In genomic region chr14:49582211-49582977, GRCh38 we compare ENCODE assay signal across 1 cellular context.
A peak's percentile ranks its signal among the peaks of the same experiment; 100 is the strongest.
TF ChIP-seq lines count a peak whose summit lies in the region.

No MANE protein-coding gene starts in this region.

TF ChIP-seq in K562, 482 proteins besides CTCF, POLR2A, EP300 and RAD21 (continued from another document):
- peak; percentile 6; the same call in 1 of the 2 replicates for TF ChIP-seq TEAD4 (IDR thresholded peaks at IDR 0.05; ENCODE audit: low read length)
- TF ChIP-seq TEAD4 (CRISPR knock-in tag; IDR thresholded peaks at IDR 0.05; ENCODE audit: borderline replicate concordance), result no peak
- TF ChIP-seq, protein P1, sequence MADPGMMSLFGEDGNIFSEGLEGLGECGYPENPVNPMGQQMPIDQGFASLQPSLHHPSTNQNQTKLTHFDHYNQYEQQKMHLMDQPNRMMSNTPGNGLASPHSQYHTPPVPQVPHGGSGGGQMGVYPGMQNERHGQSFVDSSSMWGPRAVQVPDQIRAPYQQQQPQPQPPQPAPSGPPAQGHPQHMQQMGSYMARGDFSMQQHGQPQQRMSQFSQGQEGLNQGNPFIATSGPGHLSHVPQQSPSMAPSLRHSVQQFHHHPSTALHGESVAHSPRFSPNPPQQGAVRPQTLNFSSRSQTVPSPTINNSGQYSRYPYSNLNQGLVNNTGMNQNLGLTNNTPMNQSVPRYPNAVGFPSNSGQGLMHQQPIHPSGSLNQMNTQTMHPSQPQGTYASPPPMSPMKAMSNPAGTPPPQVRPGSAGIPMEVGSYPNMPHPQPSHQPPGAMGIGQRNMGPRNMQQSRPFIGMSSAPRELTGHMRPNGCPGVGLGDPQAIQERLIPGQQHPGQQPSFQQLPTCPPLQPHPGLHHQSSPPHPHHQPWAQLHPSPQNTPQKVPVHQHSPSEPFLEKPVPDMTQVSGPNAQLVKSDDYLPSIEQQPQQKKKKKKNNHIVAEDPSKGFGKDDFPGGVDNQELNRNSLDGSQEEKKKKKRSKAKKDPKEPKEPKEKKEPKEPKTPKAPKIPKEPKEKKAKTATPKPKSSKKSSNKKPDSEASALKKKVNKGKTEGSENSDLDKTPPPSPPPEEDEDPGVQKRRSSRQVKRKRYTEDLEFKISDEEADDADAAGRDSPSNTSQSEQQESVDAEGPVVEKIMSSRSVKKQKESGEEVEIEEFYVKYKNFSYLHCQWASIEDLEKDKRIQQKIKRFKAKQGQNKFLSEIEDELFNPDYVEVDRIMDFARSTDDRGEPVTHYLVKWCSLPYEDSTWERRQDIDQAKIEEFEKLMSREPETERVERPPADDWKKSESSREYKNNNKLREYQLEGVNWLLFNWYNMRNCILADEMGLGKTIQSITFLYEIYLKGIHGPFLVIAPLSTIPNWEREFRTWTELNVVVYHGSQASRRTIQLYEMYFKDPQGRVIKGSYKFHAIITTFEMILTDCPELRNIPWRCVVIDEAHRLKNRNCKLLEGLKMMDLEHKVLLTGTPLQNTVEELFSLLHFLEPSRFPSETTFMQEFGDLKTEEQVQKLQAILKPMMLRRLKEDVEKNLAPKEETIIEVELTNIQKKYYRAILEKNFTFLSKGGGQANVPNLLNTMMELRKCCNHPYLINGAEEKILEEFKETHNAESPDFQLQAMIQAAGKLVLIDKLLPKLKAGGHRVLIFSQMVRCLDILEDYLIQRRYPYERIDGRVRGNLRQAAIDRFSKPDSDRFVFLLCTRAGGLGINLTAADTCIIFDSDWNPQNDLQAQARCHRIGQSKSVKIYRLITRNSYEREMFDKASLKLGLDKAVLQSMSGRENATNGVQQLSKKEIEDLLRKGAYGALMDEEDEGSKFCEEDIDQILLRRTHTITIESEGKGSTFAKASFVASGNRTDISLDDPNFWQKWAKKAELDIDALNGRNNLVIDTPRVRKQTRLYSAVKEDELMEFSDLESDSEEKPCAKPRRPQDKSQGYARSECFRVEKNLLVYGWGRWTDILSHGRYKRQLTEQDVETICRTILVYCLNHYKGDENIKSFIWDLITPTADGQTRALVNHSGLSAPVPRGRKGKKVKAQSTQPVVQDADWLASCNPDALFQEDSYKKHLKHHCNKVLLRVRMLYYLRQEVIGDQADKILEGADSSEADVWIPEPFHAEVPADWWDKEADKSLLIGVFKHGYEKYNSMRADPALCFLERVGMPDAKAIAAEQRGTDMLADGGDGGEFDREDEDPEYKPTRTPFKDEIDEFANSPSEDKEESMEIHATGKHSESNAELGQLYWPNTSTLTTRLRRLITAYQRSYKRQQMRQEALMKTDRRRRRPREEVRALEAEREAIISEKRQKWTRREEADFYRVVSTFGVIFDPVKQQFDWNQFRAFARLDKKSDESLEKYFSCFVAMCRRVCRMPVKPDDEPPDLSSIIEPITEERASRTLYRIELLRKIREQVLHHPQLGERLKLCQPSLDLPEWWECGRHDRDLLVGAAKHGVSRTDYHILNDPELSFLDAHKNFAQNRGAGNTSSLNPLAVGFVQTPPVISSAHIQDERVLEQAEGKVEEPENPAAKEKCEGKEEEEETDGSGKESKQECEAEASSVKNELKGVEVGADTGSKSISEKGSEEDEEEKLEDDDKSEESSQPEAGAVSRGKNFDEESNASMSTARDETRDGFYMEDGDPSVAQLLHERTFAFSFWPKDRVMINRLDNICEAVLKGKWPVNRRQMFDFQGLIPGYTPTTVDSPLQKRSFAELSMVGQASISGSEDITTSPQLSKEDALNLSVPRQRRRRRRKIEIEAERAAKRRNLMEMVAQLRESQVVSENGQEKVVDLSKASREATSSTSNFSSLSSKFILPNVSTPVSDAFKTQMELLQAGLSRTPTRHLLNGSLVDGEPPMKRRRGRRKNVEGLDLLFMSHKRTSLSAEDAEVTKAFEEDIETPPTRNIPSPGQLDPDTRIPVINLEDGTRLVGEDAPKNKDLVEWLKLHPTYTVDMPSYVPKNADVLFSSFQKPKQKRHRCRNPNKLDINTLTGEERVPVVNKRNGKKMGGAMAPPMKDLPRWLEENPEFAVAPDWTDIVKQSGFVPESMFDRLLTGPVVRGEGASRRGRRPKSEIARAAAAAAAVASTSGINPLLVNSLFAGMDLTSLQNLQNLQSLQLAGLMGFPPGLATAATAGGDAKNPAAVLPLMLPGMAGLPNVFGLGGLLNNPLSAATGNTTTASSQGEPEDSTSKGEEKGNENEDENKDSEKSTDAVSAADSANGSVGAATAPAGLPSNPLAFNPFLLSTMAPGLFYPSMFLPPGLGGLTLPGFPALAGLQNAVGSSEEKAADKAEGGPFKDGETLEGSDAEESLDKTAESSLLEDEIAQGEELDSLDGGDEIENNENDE (IDR thresholded peaks at IDR 0.05; ENCODE audit: low read depth, low read length), result peak; percentile 12
- no peak for TF ChIP-seq HDAC6 (IDR thresholded peaks at IDR 0.05; ENCODE audit: low read depth, low read length)
- TF ChIP-seq ZNF77 (CRISPR knock-in tag; IDR thresholded peaks at IDR 0.05), result 0 out of 2 replicates have a peak, but pooled peaks have one; percentile 21
- TF ChIP-seq, protein P2, sequence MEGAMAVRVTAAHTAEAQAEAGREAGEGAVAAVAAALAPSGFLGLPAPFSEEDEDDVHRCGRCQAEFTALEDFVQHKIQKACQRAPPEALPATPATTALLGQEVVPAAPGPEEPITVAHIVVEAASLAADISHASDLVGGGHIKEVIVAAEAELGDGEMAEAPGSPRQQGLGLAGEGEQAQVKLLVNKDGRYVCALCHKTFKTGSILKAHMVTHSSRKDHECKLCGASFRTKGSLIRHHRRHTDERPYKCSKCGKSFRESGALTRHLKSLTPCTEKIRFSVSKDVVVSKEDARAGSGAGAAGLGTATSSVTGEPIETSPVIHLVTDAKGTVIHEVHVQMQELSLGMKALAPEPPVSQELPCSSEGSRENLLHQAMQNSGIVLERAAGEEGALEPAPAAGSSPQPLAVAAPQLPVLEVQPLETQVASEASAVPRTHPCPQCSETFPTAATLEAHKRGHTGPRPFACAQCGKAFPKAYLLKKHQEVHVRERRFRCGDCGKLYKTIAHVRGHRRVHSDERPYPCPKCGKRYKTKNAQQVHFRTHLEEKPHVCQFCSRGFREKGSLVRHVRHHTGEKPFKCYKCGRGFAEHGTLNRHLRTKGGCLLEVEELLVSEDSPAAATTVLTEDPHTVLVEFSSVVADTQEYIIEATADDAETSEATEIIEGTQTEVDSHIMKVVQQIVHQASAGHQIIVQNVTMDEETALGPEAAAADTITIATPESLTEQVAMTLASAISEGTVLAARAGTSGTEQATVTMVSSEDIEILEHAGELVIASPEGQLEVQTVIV (CRISPR knock-in tag; IDR thresholded peaks at IDR 0.05; ENCODE audit: borderline replicate concordance), result no peak
- no peak for TF ChIP-seq ZFX (CRISPR knock-in tag; IDR thresholded peaks at IDR 0.05)
- TF ChIP-seq, protein P3, sequence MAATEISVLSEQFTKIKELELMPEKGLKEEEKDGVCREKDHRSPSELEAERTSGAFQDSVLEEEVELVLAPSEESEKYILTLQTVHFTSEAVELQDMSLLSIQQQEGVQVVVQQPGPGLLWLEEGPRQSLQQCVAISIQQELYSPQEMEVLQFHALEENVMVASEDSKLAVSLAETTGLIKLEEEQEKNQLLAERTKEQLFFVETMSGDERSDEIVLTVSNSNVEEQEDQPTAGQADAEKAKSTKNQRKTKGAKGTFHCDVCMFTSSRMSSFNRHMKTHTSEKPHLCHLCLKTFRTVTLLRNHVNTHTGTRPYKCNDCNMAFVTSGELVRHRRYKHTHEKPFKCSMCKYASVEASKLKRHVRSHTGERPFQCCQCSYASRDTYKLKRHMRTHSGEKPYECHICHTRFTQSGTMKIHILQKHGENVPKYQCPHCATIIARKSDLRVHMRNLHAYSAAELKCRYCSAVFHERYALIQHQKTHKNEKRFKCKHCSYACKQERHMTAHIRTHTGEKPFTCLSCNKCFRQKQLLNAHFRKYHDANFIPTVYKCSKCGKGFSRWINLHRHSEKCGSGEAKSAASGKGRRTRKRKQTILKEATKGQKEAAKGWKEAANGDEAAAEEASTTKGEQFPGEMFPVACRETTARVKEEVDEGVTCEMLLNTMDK (IDR thresholded peaks at IDR 0.05; ENCODE audit: borderline replicate concordance, insufficient read depth, low read depth, low read length, poor library complexity, severe bottlenecking), result no peak
- TF ChIP-seq ARNT (IDR thresholded peaks at IDR 0.05), result no peak
- TF ChIP-seq FOXA1 (IDR thresholded peaks at IDR 0.05; ENCODE audit: borderline replicate concordance), result no peak
- TF ChIP-seq, protein P4, sequence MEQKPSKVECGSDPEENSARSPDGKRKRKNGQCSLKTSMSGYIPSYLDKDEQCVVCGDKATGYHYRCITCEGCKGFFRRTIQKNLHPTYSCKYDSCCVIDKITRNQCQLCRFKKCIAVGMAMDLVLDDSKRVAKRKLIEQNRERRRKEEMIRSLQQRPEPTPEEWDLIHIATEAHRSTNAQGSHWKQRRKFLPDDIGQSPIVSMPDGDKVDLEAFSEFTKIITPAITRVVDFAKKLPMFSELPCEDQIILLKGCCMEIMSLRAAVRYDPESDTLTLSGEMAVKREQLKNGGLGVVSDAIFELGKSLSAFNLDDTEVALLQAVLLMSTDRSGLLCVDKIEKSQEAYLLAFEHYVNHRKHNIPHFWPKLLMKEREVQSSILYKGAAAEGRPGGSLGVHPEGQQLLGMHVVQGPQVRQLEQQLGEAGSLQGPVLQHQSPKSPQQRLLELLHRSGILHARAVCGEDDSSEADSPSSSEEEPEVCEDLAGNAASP (IDR thresholded peaks at IDR 0.05), result no peak
- no peak for TF ChIP-seq SMARCE1 (IDR thresholded peaks at IDR 0.05)
- no peak for TF ChIP-seq FOXO4 (CRISPR knock-in tag; IDR thresholded peaks at IDR 0.05)
- no peak for TF ChIP-seq HINFP (tag; conservative IDR thresholded peaks at IDR 0.05; ENCODE audit: low read depth)
- peak; percentile 66; the same call in 1 of the 2 replicates for TF ChIP-seq POLR2AphosphoS5 (IDR thresholded peaks at IDR 0.05; ENCODE audit: control insufficient read depth, insufficient read depth, low read depth, low read length)
- TF ChIP-seq, protein P5, sequence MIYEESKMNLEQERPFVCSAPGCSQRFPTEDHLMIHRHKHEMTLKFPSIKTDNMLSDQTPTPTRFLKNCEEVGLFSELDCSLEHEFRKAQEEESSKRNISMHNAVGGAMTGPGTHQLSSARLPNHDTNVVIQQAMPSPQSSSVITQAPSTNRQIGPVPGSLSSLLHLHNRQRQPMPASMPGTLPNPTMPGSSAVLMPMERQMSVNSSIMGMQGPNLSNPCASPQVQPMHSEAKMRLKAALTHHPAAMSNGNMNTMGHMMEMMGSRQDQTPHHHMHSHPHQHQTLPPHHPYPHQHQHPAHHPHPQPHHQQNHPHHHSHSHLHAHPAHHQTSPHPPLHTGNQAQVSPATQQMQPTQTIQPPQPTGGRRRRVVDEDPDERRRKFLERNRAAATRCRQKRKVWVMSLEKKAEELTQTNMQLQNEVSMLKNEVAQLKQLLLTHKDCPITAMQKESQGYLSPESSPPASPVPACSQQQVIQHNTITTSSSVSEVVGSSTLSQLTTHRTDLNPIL (CRISPR knock-in tag; IDR thresholded peaks at IDR 0.05), result no peak
- TF ChIP-seq HMG20B (CRISPR knock-in tag; IDR thresholded peaks at IDR 0.05), result no peak
- TF ChIP-seq MIER1 (IDR thresholded peaks at IDR 0.05; ENCODE audit: low read depth), result no peak
- TF ChIP-seq SIN3A (IDR thresholded peaks at IDR 0.05; ENCODE audit: borderline replicate concordance in 2 of 2, control insufficient read depth in 1 of 2, low read depth in 2 of 2, low read length in 2 of 2), result 0 out of 4 replicates have a peak, but pooled peaks of 1 of the 2 experiments have one; percentile 26
- TF ChIP-seq PHTF2 (CRISPR knock-in tag; IDR thresholded peaks at IDR 0.05), result no peak
- TF ChIP-seq NFATC3 (IDR thresholded peaks at IDR 0.05), result no peak
- TF ChIP-seq ZNF253 (CRISPR knock-in tag; conservative IDR thresholded peaks at IDR 0.05), result 0 out of 2 replicates have a peak, but pooled peaks have one; percentile 6
- no peak for TF ChIP-seq TGIF2 (CRISPR knock-in tag; IDR thresholded peaks at IDR 0.05)
